In the genomic region with DNA sequence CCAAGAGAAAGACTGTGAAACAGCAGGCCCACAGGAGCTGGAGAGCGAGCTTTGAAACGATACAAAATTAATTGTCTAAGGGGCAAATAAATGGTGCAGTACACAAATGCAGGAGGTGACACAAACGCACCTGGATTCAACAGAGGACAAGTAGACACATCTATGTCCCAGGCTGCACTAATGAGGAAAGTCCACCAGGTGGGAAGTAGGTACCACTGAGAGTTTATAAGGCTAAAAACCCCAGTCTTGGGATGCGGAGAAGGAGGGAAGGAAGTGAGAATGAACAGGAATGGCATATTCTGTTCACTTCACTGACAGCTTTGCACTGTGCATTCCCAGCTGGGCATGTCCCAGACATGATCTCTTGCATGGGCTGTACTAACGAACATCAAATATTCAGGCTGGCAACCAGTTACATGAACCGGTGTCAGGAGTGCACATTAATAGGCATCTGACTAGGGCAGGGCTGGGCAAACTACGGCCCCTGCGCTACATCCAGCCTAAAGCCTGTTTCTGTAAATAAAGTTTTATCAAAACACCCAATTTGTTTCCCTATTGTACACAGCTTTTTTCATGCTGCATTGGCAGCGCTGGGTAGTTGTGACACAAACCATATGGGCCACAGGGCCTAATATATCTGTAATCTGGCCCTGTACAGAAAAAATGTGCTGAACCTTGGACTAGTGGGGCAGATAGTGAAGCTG, we compare ENCODE assay signal across 16 cellular contexts.
DNase-seq lines count a peak whose midpoint lies in the region; ATAC-seq and TF ChIP-seq lines count a peak whose summit lies in the region.
"Had no signal": no experiment of that assay in that cellular context is flagged by ENCODE, and none has a peak within 500 bp of the region (broad histone marks: within the 10 kb centered on the region; RNA-seq: fewer than 3 reads in every experiment).

No MANE protein-coding gene starts in this region.

- peak overlapping the region; percentile 54 for H3K9ac ChIP-seq in skeletal muscle satellite cell (ENCODE audit: low read depth, low read length)

- H3K36me3 ChIP-seq in HEK293 (ENCODE audit: control insufficient read depth in 2 of 2, insufficient read depth in 1 of 2, low read length in 2 of 2) (peaks cover 0 to 5% of the 10 kb centered on the region in 2 experiments; a peak in 1 of 3 replicates), skeletal muscle satellite cell (ENCODE audit: insufficient read depth, low read length) (no peaks in the 10 kb centered on the region)

- TF ChIP-seq CTCF in HEK293 (tag by site-specific recombination; IDR thresholded peaks at IDR 0.05): no peak
- peak; percentile 22 for TF ChIP-seq CTCF in fibroblast of the aortic adventitia (IDR thresholded peaks at IDR 0.05; ENCODE audit: insufficient read depth, low read length)

- H3K9me3 Mint-ChIP-seq in activated naive CD8-positive, alpha-beta T cell treated with anti-CD3 and anti-CD28 coated beads, Interleukin-2, amount 50 U/mL, for 24 hours: no peaks in the 10 kb centered on the region
- H3K9me3 Mint-ChIP-seq: activated T-helper 17 cell treated with anti-CD3 and anti-CD28 coated beads, Interleukin-2, amount 50 U/mL, for 72 hours; CD4-positive, alpha-beta T cell; effector memory CD8-positive, alpha-beta T cell had no signal

- peaks cover 6% of the 10 kb centered on the region for H3K27me3 Mint-ChIP-seq in activated naive CD8-positive, alpha-beta T cell treated with anti-CD3 and anti-CD28 coated beads, Interleukin-2, amount 50 U/mL, for 24 hours

- no peak overlapping the region for H3K27ac Mint-ChIP-seq in activated naive CD8-positive, alpha-beta T cell treated with anti-CD3 and anti-CD28 coated beads, Interleukin-2, amount 50 U/mL, for 24 hours
- H3K27ac Mint-ChIP-seq: activated T-helper 17 cell treated with anti-CD3 and anti-CD28 coated beads, Interleukin-2, amount 50 U/mL, for 72 hours; CD4-positive, alpha-beta T cell; effector memory CD8-positive, alpha-beta T cell; naive thymus-derived CD4-positive, alpha-beta T cell had no signal

- H3K4me3 ChIP-seq in HEK293 (ENCODE audit: low read depth, low read length) (no peak overlapping the region), fibroblast of the aortic adventitia (ENCODE audit: low read depth, low read length) (no peak overlapping the region), skeletal muscle satellite cell (ENCODE audit: low read length) (no peak overlapping the region), right cardiac atrium (ENCODE audit: low read length) (no peak overlapping the region)

- no peak for ATAC-seq in activated naive CD8-positive, alpha-beta T cell treated with anti-CD3 and anti-CD28 coated beads, Interleukin-2, amount 50 U/mL, for 24 hours
- ATAC-seq in right cardiac atrium (no peak), HG02852 (IDR thresholded peaks at IDR 0.05; ENCODE audit: unreplicated experiment) (no peak)
- ATAC-seq: activated T-helper 17 cell treated with anti-CD3 and anti-CD28 coated beads, Interleukin-2, amount 50 U/mL, for 72 hours; effector memory CD8-positive, alpha-beta T cell; naive thymus-derived CD4-positive, alpha-beta T cell had no signal

- CTCF ChIA-PET in HEK293 (lab: Yijun Ruan, JAX): interaction anchor here (0.8 kb wide), 1 partner anchor 17 kb away, joined by 3 read pairs; no protein-coding TSS in a partner anchor

- intact Hi-C loops in right cardiac atrium (cut with DNase I): no loop called here

- H3K4me1 ChIP-seq in HEK293 (ENCODE audit: control insufficient read depth, insufficient read depth, low read length) (no peaks in the 10 kb centered on the region), skeletal muscle satellite cell (ENCODE audit: control insufficient read depth, insufficient read depth, low read length) (peaks cover 39% of the 10 kb centered on the region), right cardiac atrium (ENCODE audit: control insufficient read depth, insufficient read depth, low read length) (peaks cover 8% of the 10 kb centered on the region)

- H3K27ac ChIP-seq in HEK293 (ENCODE audit: extremely low read depth, low read depth, low read length) (peak overlapping the region; percentile 33), right cardiac atrium (ENCODE audit: low read length) (no peak overlapping the region)

- DNase-seq in astrocyte of the hippocampus (ENCODE audit: low read depth, low spot score) (peak; percentile 37), fibroblast of the aortic adventitia (ENCODE audit: low read depth) (peak; percentile 35), right cardiac atrium (no peak)
- DNase-seq in activated naive CD8-positive, alpha-beta T cell treated with anti-CD3 and anti-CD28 coated beads, Interleukin-2, amount 50 U/mL, for 24 hours: no peak
- DNase-seq: activated CD4-positive, alpha-beta T cell treated with anti-CD3 and anti-CD28 coated beads, Interleukin-2, amount 50 U/mL, for 48 hours; aorta; CD4-positive, alpha-beta T cell; effector memory CD8-positive, alpha-beta T cell; left cardiac atrium; naive thymus-derived CD4-positive, alpha-beta T cell; NCI-H2029; stimulated activated naive CD4-positive, alpha-beta T cell had no signal

- H3K27me3 ChIP-seq in skeletal muscle satellite cell (ENCODE audit: control insufficient read depth, insufficient read depth, low read length) (no peaks in the 10 kb centered on the region), right cardiac atrium (ENCODE audit: control insufficient read depth, insufficient read depth) (no peaks in the 10 kb centered on the region)

- H3K4me2 ChIP-seq in skeletal muscle satellite cell (ENCODE audit: low read length): peak overlapping the region; percentile 52

- WGBS in right cardiac atrium: 85% methylated on average over 9 of the region's 9 CpGs

- H3K4me1 Mint-ChIP-seq in activated naive CD8-positive, alpha-beta T cell treated with anti-CD3 and anti-CD28 coated beads, Interleukin-2, amount 50 U/mL, for 24 hours: no peaks in the 10 kb centered on the region
- H3K4me1 Mint-ChIP-seq: activated T-helper 17 cell treated with anti-CD3 and anti-CD28 coated beads, Interleukin-2, amount 50 U/mL, for 72 hours had no signal

- H3K9me3 ChIP-seq in HEK293 (ENCODE audit: control insufficient read depth, insufficient read depth, low read depth, low read length) (no peaks in the 10 kb centered on the region), skeletal muscle satellite cell (replicated peaks; ENCODE audit: low read length) (no peaks in the 10 kb centered on the region), right cardiac atrium (ENCODE audit: control insufficient read depth, low read length) (no peaks in the 10 kb centered on the region)

- H3K4me3 Mint-ChIP-seq in activated naive CD8-positive, alpha-beta T cell treated with anti-CD3 and anti-CD28 coated beads, Interleukin-2, amount 50 U/mL, for 24 hours: no peak overlapping the region
- H3K4me3 Mint-ChIP-seq: activated T-helper 17 cell treated with anti-CD3 and anti-CD28 coated beads, Interleukin-2, amount 50 U/mL, for 72 hours; CD4-positive, alpha-beta T cell; effector memory CD8-positive, alpha-beta T cell; naive thymus-derived CD4-positive, alpha-beta T cell had no signal

- no peaks in the 10 kb centered on the region for H3K36me3 Mint-ChIP-seq in activated naive CD8-positive, alpha-beta T cell treated with anti-CD3 and anti-CD28 coated beads, Interleukin-2, amount 50 U/mL, for 24 hours (ENCODE audit: low read depth)
- H3K36me3 Mint-ChIP-seq: naive thymus-derived CD4-positive, alpha-beta T cell had no signal

- POLR2A ChIA-PET in HEK293 (lab: Yijun Ruan, JAX): no interaction called here

TF ChIP-seq in HEK293, 187 proteins besides CTCF, POLR2A, EP300 and RAD21 (continues in another document):
- TF ChIP-seq, protein P1, sequence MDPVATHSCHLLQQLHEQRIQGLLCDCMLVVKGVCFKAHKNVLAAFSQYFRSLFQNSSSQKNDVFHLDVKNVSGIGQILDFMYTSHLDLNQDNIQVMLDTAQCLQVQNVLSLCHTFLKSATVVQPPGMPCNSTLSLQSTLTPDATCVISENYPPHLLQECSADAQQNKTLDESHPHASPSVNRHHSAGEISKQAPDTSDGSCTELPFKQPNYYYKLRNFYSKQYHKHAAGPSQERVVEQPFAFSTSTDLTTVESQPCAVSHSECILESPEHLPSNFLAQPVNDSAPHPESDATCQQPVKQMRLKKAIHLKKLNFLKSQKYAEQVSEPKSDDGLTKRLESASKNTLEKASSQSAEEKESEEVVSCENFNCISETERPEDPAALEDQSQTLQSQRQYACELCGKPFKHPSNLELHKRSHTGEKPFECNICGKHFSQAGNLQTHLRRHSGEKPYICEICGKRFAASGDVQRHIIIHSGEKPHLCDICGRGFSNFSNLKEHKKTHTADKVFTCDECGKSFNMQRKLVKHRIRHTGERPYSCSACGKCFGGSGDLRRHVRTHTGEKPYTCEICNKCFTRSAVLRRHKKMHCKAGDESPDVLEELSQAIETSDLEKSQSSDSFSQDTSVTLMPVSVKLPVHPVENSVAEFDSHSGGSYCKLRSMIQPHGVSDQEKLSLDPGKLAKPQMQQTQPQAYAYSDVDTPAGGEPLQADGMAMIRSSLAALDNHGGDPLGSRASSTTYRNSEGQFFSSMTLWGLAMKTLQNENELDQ (tag by site-specific recombination; IDR thresholded peaks at IDR 0.05; ENCODE audit: low read depth): no peak
- TF ChIP-seq, protein P2, sequence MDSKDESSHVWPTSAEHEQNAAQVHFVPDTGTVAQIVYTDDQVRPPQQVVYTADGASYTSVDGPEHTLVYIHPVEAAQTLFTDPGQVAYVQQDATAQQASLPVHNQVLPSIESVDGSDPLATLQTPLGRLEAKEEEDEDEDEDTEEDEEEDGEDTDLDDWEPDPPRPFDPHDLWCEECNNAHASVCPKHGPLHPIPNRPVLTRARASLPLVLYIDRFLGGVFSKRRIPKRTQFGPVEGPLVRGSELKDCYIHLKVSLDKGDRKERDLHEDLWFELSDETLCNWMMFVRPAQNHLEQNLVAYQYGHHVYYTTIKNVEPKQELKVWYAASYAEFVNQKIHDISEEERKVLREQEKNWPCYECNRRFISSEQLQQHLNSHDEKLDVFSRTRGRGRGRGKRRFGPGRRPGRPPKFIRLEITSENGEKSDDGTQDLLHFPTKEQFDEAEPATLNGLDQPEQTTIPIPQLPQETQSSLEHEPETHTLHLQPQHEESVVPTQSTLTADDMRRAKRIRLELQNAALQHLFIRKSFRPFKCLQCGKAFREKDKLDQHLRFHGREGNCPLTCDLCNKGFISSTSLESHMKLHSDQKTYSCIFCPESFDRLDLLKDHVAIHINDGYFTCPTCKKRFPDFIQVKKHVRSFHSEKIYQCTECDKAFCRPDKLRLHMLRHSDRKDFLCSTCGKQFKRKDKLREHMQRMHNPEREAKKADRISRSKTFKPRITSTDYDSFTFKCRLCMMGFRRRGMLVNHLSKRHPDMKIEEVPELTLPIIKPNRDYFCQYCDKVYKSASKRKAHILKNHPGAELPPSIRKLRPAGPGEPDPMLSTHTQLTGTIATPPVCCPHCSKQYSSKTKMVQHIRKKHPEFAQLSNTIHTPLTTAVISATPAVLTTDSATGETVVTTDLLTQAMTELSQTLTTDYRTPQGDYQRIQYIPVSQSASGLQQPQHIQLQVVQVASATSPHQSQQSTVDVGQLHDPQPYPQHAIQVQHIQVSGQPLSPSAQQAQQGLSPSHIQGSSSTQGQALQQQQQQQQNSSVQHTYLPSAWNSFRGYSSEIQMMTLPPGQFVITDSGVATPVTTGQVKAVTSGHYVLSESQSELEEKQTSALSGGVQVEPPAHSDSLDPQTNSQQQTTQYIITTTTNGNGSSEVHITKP (tag by site-specific recombination; IDR thresholded peaks at IDR 0.05): peak; percentile 36; the same call in 1 of the 2 replicates

Comparison
In these comparisons a context has a peak if more than half of its experiments do, and no peak if none do; other contexts are left out.
1. DNase-seq: peak in astrocyte of the hippocampus (single experiment) and fibroblast of the aortic adventitia (single experiment); none in activated naive CD8-positive, alpha-beta T cell treated with anti-CD3 and anti-CD28 coated beads, Interleukin-2, amount 50 U/mL, for 24 hours (single experiment) and right cardiac atrium (0 of 3).